In genomic region chr5:81533629-81534480, GRCh38 we compare ENCODE assay signal across 16 cellular contexts.
A peak's percentile ranks its signal among the peaks of the same experiment; 100 is the strongest.
DNase-seq lines count a peak whose midpoint lies in the region; ATAC-seq, FAIRE-seq and TF ChIP-seq lines count a peak whose summit lies in the region.
"Had no signal": no experiment of that assay in that cellular context is flagged by ENCODE, and none has a peak within 500 bp of the region (broad histone marks: within the 10 kb centered on the region; RNA-seq: fewer than 3 reads in every experiment).

No MANE protein-coding gene starts in this region.

- no peak for DNase-seq in activated naive CD4-positive, alpha-beta T cell treated with anti-CD3 and anti-CD28 coated beads, Interleukin-2, amount 10 ng/mL, durations not matched to agents 7 days and 5 days
- no peak for DNase-seq in activated naive CD4-positive, alpha-beta T cell treated with Interleukin-2 at 50 U/mL for 16 hours
- DNase-seq in GM12878 (ENCODE audit: low read depth, low spot score) (no peak), progenitor cell of endocrine pancreas (ENCODE audit: low spot score, unreplicated experiment) (no peak), posterior vena cava (ENCODE audit: low spot score) (no peak), osteocyte (ENCODE audit: extremely low spot score, unreplicated experiment) (no peak), NCI-H2227 treated with DMSO at 0.1 percent for 48 hours (lab: John Stamatoyannopoulos, UW) (no peak)
- DNase-seq: activated CD4-positive, alpha-beta memory T cell treated with anti-CD3 and anti-CD28 coated beads for 36 hours; activated effector memory CD4-positive, alpha-beta T cell treated with anti-CD3 and anti-CD28 coated beads, Interleukin-2, amount 50 U/mL, for 16 hours; NCI-H1417; NCI-H510A treated with DMSO at 0.1 percent for 48 hours; psoas muscle; tibial artery had no signal

- no TSS peak for BruUV-seq in GM12878 (replicated peaks; lab: Mats Ljungman, UMichigan)

- SMC1A ChIA-PET in GM12878 (lab: Charles Lee; ENCODE audit: uncharacterized antibody, unreplicated experiment) = interaction anchor here (1.3 kb wide), 1 partner anchor 630 kb away, joined by 3 read pairs; no protein-coding TSS in a partner anchor

- RAD21 ChIA-PET in GM12878 (lab: Charles Lee; ENCODE audit: unreplicated experiment) = interaction anchor here (0.9 kb wide), 1 partner anchor 632 kb away, joined by 3 read pairs; no protein-coding TSS in a partner anchor

- H2AFZ ChIP-seq in GM12878 (ENCODE audit: control insufficient read depth, low read depth, low read length) = no peak overlapping the region

- H3K36me3 Mint-ChIP-seq in activated naive CD4-positive, alpha-beta T cell treated with anti-CD3 and anti-CD28 coated beads, Interleukin-2, amount 10 ng/mL, durations not matched to agents 7 days and 5 days = peaks cover 6% of the 10 kb centered on the region
- H3K36me3 Mint-ChIP-seq in progenitor cell of endocrine pancreas (ENCODE audit: insufficient read depth) (peaks cover 5% of the 10 kb centered on the region), osteocyte (ENCODE audit: unreplicated experiment) (peaks cover 11% of the 10 kb centered on the region)
- H3K36me3 Mint-ChIP-seq: activated CD4-positive, alpha-beta memory T cell treated with anti-CD3 and anti-CD28 coated beads for 36 hours had no signal

- no peak overlapping the region for H3K27ac ChIP-seq in GM12878 (ENCODE audit: control insufficient read depth, insufficient read depth)
- H3K27ac ChIP-seq: psoas muscle, tibial artery had no signal

- TF ChIP-seq CTCF in GM12878 (IDR thresholded peaks at IDR 0.05 in 2 of 3, conservative IDR thresholded peaks at IDR 0.05 in 1 of 3; ENCODE audit: control insufficient read depth in 2 of 3, extremely low read depth in 1 of 3, insufficient read depth in 1 of 3, low read depth in 3 of 3, low read length in 3 of 3) (no peak), progenitor cell of endocrine pancreas (IDR thresholded peaks at IDR 0.05; ENCODE audit: unreplicated experiment) (no peak), osteocyte (IDR thresholded peaks at IDR 0.05) (no peak)

- intact Hi-C loops in GM12878 (cut with micrococcal nuclease; ENCODE audit: unreplicated experiment) = no loop called here
- intact Hi-C loops in posterior vena cava (cut with DNase I) = no loop called here

- 100% methylated on average over 2 of the region's 2 CpGs for WGBS in GM12878 (ENCODE audit: insufficient coverage, insufficient replicate concordance, low lambda C conversion rate, missing lambda C conversion rate)

- CTCF ChIA-PET in activated naive CD4-positive, alpha-beta T cell treated with anti-CD3 and anti-CD28 coated beads, Interleukin-2, amount 10 ng/mL, durations not matched to agents 7 days and 5 days (lab: Charles Lee) = no interaction called here
- CTCF ChIA-PET in GM12878 (lab: Yijun Ruan, JAX) = interaction anchor here (1.3 kb wide), 1 partner anchor 10 kb away, joined by 4 read pairs; no protein-coding TSS in a partner anchor

- no peak for TF ChIP-seq RAD21 in GM12878 (IDR thresholded peaks at IDR 0.05; ENCODE audit: insufficient read depth, low read depth, low read length)

- FAIRE-seq in GM12878 (lab: Jason Lieb, UNC) = no peak
- FAIRE-seq: endometrium had no signal

- H3K4me3 Mint-ChIP-seq in activated naive CD4-positive, alpha-beta T cell treated with anti-CD3 and anti-CD28 coated beads, Interleukin-2, amount 10 ng/mL, durations not matched to agents 7 days and 5 days = no peak overlapping the region
- peak overlapping the region; percentile 30 for H3K4me3 Mint-ChIP-seq in progenitor cell of endocrine pancreas (ENCODE audit: low read depth)
- H3K4me3 Mint-ChIP-seq in osteocyte (ENCODE audit: unreplicated experiment) = no peak overlapping the region
- H3K4me3 Mint-ChIP-seq: activated CD4-positive, alpha-beta memory T cell treated with anti-CD3 and anti-CD28 coated beads for 36 hours had no signal

- peak; percentile 55 for ATAC-seq in HG03196 (IDR thresholded peaks at IDR 0.05; ENCODE audit: unreplicated experiment)
- peak; percentile 59 for ATAC-seq in GM12878
- ATAC-seq: Panc1 had no signal

- H3K27me3 ChIP-seq in GM12878 (replicated peaks in 1 of 2; ENCODE audit: control insufficient read depth in 2 of 2, insufficient read depth in 2 of 2, low read length in 1 of 2) = no peaks in the 10 kb centered on the region
- H3K27me3 ChIP-seq: tibial artery had no signal

- peaks cover 28% of the 10 kb centered on the region for H3K4me1 Mint-ChIP-seq in activated naive CD4-positive, alpha-beta T cell treated with anti-CD3 and anti-CD28 coated beads, Interleukin-2, amount 10 ng/mL, durations not matched to agents 7 days and 5 days
- peaks cover 21% of the 10 kb centered on the region for H3K4me1 Mint-ChIP-seq in progenitor cell of endocrine pancreas (ENCODE audit: low read depth)
- peaks cover 2% of the 10 kb centered on the region for H3K4me1 Mint-ChIP-seq in osteocyte (ENCODE audit: unreplicated experiment)

- no peaks in the 10 kb centered on the region for H3K9me3 Mint-ChIP-seq in activated naive CD4-positive, alpha-beta T cell treated with anti-CD3 and anti-CD28 coated beads, Interleukin-2, amount 10 ng/mL, durations not matched to agents 7 days and 5 days
- H3K9me3 Mint-ChIP-seq in progenitor cell of endocrine pancreas (ENCODE audit: low read depth) = peaks cover 3% of the 10 kb centered on the region
- H3K9me3 Mint-ChIP-seq in osteocyte (ENCODE audit: unreplicated experiment) = peaks cover 3% of the 10 kb centered on the region
- H3K9me3 Mint-ChIP-seq: activated CD4-positive, alpha-beta memory T cell treated with anti-CD3 and anti-CD28 coated beads for 36 hours had no signal

- no peaks in the 10 kb centered on the region for H3K27me3 Mint-ChIP-seq in activated naive CD4-positive, alpha-beta T cell treated with anti-CD3 and anti-CD28 coated beads, Interleukin-2, amount 10 ng/mL, durations not matched to agents 7 days and 5 days
- H3K27me3 Mint-ChIP-seq in progenitor cell of endocrine pancreas (no peaks in the 10 kb centered on the region), osteocyte (ENCODE audit: unreplicated experiment) (no peaks in the 10 kb centered on the region)
- H3K27me3 Mint-ChIP-seq: activated CD4-positive, alpha-beta memory T cell treated with anti-CD3 and anti-CD28 coated beads for 36 hours had no signal

- H3K27ac Mint-ChIP-seq in activated naive CD4-positive, alpha-beta T cell treated with anti-CD3 and anti-CD28 coated beads, Interleukin-2, amount 10 ng/mL, durations not matched to agents 7 days and 5 days = peak overlapping the region; percentile 71
- peak overlapping the region; percentile 69 for H3K27ac Mint-ChIP-seq in progenitor cell of endocrine pancreas
- H3K27ac Mint-ChIP-seq in osteocyte (ENCODE audit: unreplicated experiment) = no peak overlapping the region
- H3K27ac Mint-ChIP-seq: activated CD4-positive, alpha-beta memory T cell treated with anti-CD3 and anti-CD28 coated beads for 36 hours had no signal

- no peak overlapping the region for H3K9ac ChIP-seq in GM12878 (ENCODE audit: control insufficient read depth, insufficient read depth, low read length)

- H3K79me2 ChIP-seq in GM12878 (ENCODE audit: control insufficient read depth, insufficient read depth, low read length) = peaks cover 2% of the 10 kb centered on the region; the same call in 1 of the 2 replicates

- no peak for TF ChIP-seq POLR2A in GM12878 (IDR thresholded peaks at IDR 0.05; ENCODE audit: low read depth, low read length)

- no peaks in the 10 kb centered on the region for H3K36me3 ChIP-seq in GM12878 (ENCODE audit: control insufficient read depth in 2 of 2, insufficient read depth in 2 of 2, low read length in 1 of 2)
- H3K36me3 ChIP-seq: tibial artery had no signal

- POLR2A ChIA-PET in GM12878 (lab: Charles Lee) = no interaction called here

- TF ChIP-seq EP300 in GM12878 (IDR thresholded peaks at IDR 0.05; ENCODE audit: borderline replicate concordance in 1 of 2, control insufficient read depth in 1 of 2, low read depth in 2 of 2, low read length in 2 of 2) = no peak

- H4K20me1 ChIP-seq in GM12878 (ENCODE audit: control insufficient read depth, insufficient read depth) = no peaks in the 10 kb centered on the region

- no peaks in the 10 kb centered on the region for H3K4me1 ChIP-seq in GM12878 (ENCODE audit: control insufficient read depth, insufficient read depth, low read length)

- H3K4me3 ChIP-seq in GM12878 = no peak overlapping the region
- H3K4me3 ChIP-seq: psoas muscle, tibial artery had no signal

- in situ Hi-C loops in GM12878 (cut with MboI) = no loop called here

- H3K4me2 ChIP-seq in GM12878 (ENCODE audit: control insufficient read depth, insufficient read depth) = no peak overlapping the region

- H3K9me3 ChIP-seq in GM12878 (replicated peaks; ENCODE audit: control insufficient read depth, insufficient read depth, low read length) = no peaks in the 10 kb centered on the region
- H3K9me3 ChIP-seq: psoas muscle, tibial artery had no signal

TF ChIP-seq in GM12878, 131 proteins besides CTCF, POLR2A, EP300 and RAD21:
- no peak for TF ChIP-seq SREBF2 (IDR thresholded peaks at IDR 0.05; ENCODE audit: low read length)
- no peak for TF ChIP-seq FOXM1 (IDR thresholded peaks at IDR 0.05; ENCODE audit: low read depth, low read length)
- peak; percentile 88 for TF ChIP-seq MEF2B (IDR thresholded peaks at IDR 0.05; ENCODE audit: partially characterized antibody, poor library complexity, severe bottlenecking)
